ENCODE assay signal across 1 cellular context in genomic region chr4:52648836-52649235, GRCh38.
TF ChIP-seq lines count a peak whose summit lies in the region.

No MANE protein-coding gene starts in this region.

TF ChIP-seq in GM23338, 12 proteins besides CTCF, POLR2A, EP300 and RAD21:
- TF ChIP-seq ETS1 (IDR thresholded peaks at IDR 0.05) (no peak), JUNB (IDR thresholded peaks at IDR 0.05; ENCODE audit: unreplicated experiment) (no peak), CREB1 (CRISPR knock-in tag; IDR thresholded peaks at IDR 0.05; ENCODE audit: low read depth) (no peak), NANOG (IDR thresholded peaks at IDR 0.05; ENCODE audit: borderline replicate concordance) (no peak), ZNF114 (CRISPR knock-in tag; IDR thresholded peaks at IDR 0.05) (no peak), STAT1 (IDR thresholded peaks at IDR 0.05; ENCODE audit: unreplicated experiment) (no peak), ZNF331 (CRISPR knock-in tag; IDR thresholded peaks at IDR 0.05; ENCODE audit: low read depth) (no peak), EZH2phosphoT487 (IDR thresholded peaks at IDR 0.05; ENCODE audit: unreplicated experiment) (no peak), ZNF462 (CRISPR knock-in tag; IDR thresholded peaks at IDR 0.05) (no peak), REST (IDR thresholded peaks at IDR 0.05; ENCODE audit: unreplicated experiment) (no peak), POLR2AphosphoS5 (IDR thresholded peaks at IDR 0.05; ENCODE audit: low read depth) (no peak), EZH2 (IDR thresholded peaks at IDR 0.05; ENCODE audit: low read depth, unreplicated experiment) (no peak)
